Comparison of ENCODE assay signal across 4 cellular contexts in genomic region chr5:160847526-160848085, GRCh38. TPM values are rescaled to one million over a fixed set of nuclear protein-coding genes. Genes with fewer than 3 reads are reported as not detected.
"Had no signal": no experiment of that assay in that cellular context is flagged by ENCODE, and none has a peak within 500 bp of the region (broad histone marks: within the 10 kb centered on the region; RNA-seq: fewer than 3 reads in every experiment).

No MANE protein-coding gene starts in this region.

- H3K4me3 ChIP-seq: GM23338 had no signal

- H2AFZ ChIP-seq: GM23338 had no signal

- DNase-seq: H9, HCEC 1CT, IMR-90 had no signal

- H3K4me2 ChIP-seq: GM23338 had no signal

- ATAC-seq: GM23338 had no signal

RNA-seq across cellular contexts. Expression of gene ATP10B, which starts 4.4 kb away (rescaled TPM):
- total RNA-seq: IMR-90 had no signal
- polyA plus RNA-seq: IMR-90 had no signal
